Comparison of ENCODE assay signal across 9 cellular contexts in the genomic region with DNA sequence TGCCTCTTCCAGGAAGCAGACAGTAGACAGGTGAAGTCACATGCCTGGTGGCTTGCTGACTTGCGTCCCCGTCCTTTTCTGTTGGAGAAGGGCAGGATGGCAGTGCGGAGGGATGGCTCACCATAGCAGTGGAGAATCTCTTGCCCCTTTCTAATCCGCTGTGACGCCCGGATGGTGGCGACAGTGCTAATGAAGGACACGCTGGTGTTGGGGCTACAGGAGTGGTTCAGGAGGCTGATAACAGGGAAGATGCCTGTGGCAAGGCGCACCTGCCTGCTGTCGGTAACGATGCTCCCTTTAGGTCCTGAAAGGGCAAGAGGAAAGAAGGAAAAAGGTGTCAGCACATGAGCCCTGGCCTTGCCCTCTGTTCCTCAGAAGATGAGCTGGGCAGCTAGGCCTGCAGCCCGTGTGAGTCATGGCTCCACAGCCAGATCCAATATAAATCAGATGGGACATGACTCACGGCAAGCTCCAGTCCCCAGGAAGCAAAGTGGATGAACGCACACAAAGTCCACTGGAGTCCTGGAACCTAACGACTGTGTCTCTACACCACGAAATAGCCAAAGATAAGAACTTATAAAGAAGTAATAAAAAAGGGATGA. TPM values are rescaled to one million over a fixed set of nuclear protein-coding genes. Genes with fewer than 3 reads are reported as not detected.
DNase-seq lines count a peak whose midpoint lies in the region; ATAC-seq and TF ChIP-seq lines count a peak whose summit lies in the region.
"Had no signal": no experiment of that assay in that cellular context is flagged by ENCODE, and none has a peak within 500 bp of the region (broad histone marks: within the 10 kb centered on the region; RNA-seq: fewer than 3 reads in every experiment).

No MANE protein-coding gene starts in this region.

- no peak for TF ChIP-seq POLR2A in ovary (IDR thresholded peaks at IDR 0.05)

- 49% methylated on average over 16 of the region's 16 CpGs for WGBS in SK-N-SH (ENCODE audit: low lambda C conversion rate)
- 49 to 58% (median 52%) methylated on average over 16 of the region's 16 CpGs for WGBS in ovary, 3 donors

- H3K4me2 ChIP-seq in SK-N-SH = peak overlapping the region; percentile 71

- no peak overlapping the region for H3K27ac Mint-ChIP-seq in mesothelial cell of epicardium
- H3K27ac Mint-ChIP-seq in activated T-helper 17 cell treated with anti-CD3 and anti-CD28 coated beads, Interleukin-2, amount 50 U/mL, for 72 hours = no peak overlapping the region
- H3K27ac Mint-ChIP-seq: activated naive CD8-positive, alpha-beta T cell treated with anti-CD3 and anti-CD28 coated beads, Interleukin-2, amount 10 ng/mL, durations not matched to agents 7 days and 5 days had no signal

- DNase-seq in AG08396 (ENCODE audit: low spot score) = peak; percentile 93
- peak; percentile 52 for DNase-seq in SK-N-SH
- DNase-seq in fibroblast of the aortic adventitia (ENCODE audit: low read depth) = peak; percentile 93
- peak; percentile 66 to 85 (median 77) for DNase-seq in ovary
- DNase-seq in mesothelial cell of epicardium (ENCODE audit: low spot score in 2 of 2, unreplicated experiment in 2 of 2) = no peak
- no peak for DNase-seq in GM10248 (ENCODE audit: extremely low spot score)
- DNase-seq in occipital lobe (lab: John Stamatoyannopoulos, UW) = no peak
- DNase-seq: activated naive CD8-positive, alpha-beta T cell treated with anti-CD3 and anti-CD28 coated beads, Interleukin-2, amount 10 ng/mL, durations not matched to agents 7 days and 5 days had no signal

- H4K20me1 ChIP-seq in SK-N-SH (ENCODE audit: insufficient read depth) = no peaks in the 10 kb centered on the region

- no peaks in the 10 kb centered on the region for H3K27me3 Mint-ChIP-seq in mesothelial cell of epicardium (ENCODE audit: low read depth)
- no peaks in the 10 kb centered on the region for H3K27me3 Mint-ChIP-seq in activated T-helper 17 cell treated with anti-CD3 and anti-CD28 coated beads, Interleukin-2, amount 50 U/mL, for 72 hours
- H3K27me3 Mint-ChIP-seq: activated naive CD8-positive, alpha-beta T cell treated with anti-CD3 and anti-CD28 coated beads, Interleukin-2, amount 10 ng/mL, durations not matched to agents 7 days and 5 days had no signal

- H3K4me1 ChIP-seq in SK-N-SH (ENCODE audit: control insufficient read depth in 1 of 2, insufficient read depth in 2 of 2, low read depth in 1 of 2, low read length in 1 of 2) = peaks cover 16 to 22% of the 10 kb centered on the region in 2 experiments
- H3K4me1 ChIP-seq in ovary (ENCODE audit: insufficient read depth) = peaks cover 15% of the 10 kb centered on the region

- H3F3A ChIP-seq in SK-N-SH (replicated peaks; ENCODE audit: insufficient read depth) = peaks cover 26% of the 10 kb centered on the region

- peak overlapping the region; percentile 72 to 93 for H3K27ac ChIP-seq in SK-N-SH (ENCODE audit: low read depth in 2 of 2, low read length in 1 of 2)
- H3K27ac ChIP-seq in ovary = peak overlapping the region; percentile 39 to 84

- TF ChIP-seq CTCF in SK-N-SH (IDR thresholded peaks at IDR 0.05) = no peak
- no peak for TF ChIP-seq CTCF in fibroblast of the aortic adventitia (IDR thresholded peaks at IDR 0.05; ENCODE audit: insufficient read depth, low read length)
- TF ChIP-seq CTCF in ovary (IDR thresholded peaks at IDR 0.05) = no peak
- no peak for TF ChIP-seq CTCF in mesothelial cell of epicardium (IDR thresholded peaks at IDR 0.05; ENCODE audit: unreplicated experiment)
- TF ChIP-seq CTCF in GM10248 (IDR thresholded peaks at IDR 0.05; ENCODE audit: control extremely low read depth, extremely low read depth, low read depth, missing control alignments) = no peak

- peaks cover 31% of the 10 kb centered on the region for H3K36me3 Mint-ChIP-seq in mesothelial cell of epicardium
- H3K36me3 Mint-ChIP-seq in activated T-helper 17 cell treated with anti-CD3 and anti-CD28 coated beads, Interleukin-2, amount 50 U/mL, for 72 hours (ENCODE audit: low read depth) = peaks cover 49% of the 10 kb centered on the region

- CTCF ChIA-PET in SK-N-SH (lab: Yijun Ruan, JAX) (interaction anchor here (7.9 kb wide), 1 partner anchor 69 kb away, joined by 112 read pairs; no protein-coding TSS in a partner anchor), GM10248 (lab: Yijun Ruan, JAX) (interaction anchor here (1.4 kb wide), 1 partner anchor 56 kb away, joined by 4 read pairs; no protein-coding TSS in a partner anchor)

- H3K4me1 Mint-ChIP-seq in mesothelial cell of epicardium = peaks cover 14% of the 10 kb centered on the region
- no peaks in the 10 kb centered on the region for H3K4me1 Mint-ChIP-seq in activated T-helper 17 cell treated with anti-CD3 and anti-CD28 coated beads, Interleukin-2, amount 50 U/mL, for 72 hours

- no peak overlapping the region for H3K4me3 ChIP-seq in SK-N-SH (ENCODE audit: low read depth in 2 of 2, low read length in 1 of 2)
- H3K4me3 ChIP-seq in fibroblast of the aortic adventitia (ENCODE audit: low read depth, low read length) = no peak overlapping the region
- no peak overlapping the region for H3K4me3 ChIP-seq in ovary

- H3K9ac ChIP-seq in SK-N-SH = peak overlapping the region; percentile 47; the same call in 1 of the 2 replicates

- intact Hi-C loops in ovary (cut with DNase I) = loop anchor here in 1 of 4 donors (10.0 kb wide), 1 partner anchor 143 kb away; a partner anchor contains a TSS

- POLR2A ChIA-PET in SK-N-SH (lab: Yijun Ruan, JAX) (no interaction called here), GM10248 (lab: Yijun Ruan, JAX) (no interaction called here)

- no peak for TF ChIP-seq RAD21 in SK-N-SH (IDR thresholded peaks at IDR 0.05; ENCODE audit: low read length)

- no peak overlapping the region for H3K4me3 Mint-ChIP-seq in mesothelial cell of epicardium
- H3K4me3 Mint-ChIP-seq in activated T-helper 17 cell treated with anti-CD3 and anti-CD28 coated beads, Interleukin-2, amount 50 U/mL, for 72 hours = no peak overlapping the region
- H3K4me3 Mint-ChIP-seq: activated naive CD8-positive, alpha-beta T cell treated with anti-CD3 and anti-CD28 coated beads, Interleukin-2, amount 10 ng/mL, durations not matched to agents 7 days and 5 days had no signal

- H2AFZ ChIP-seq in SK-N-SH (ENCODE audit: low read depth) = peak overlapping the region; percentile 39; the same call in 1 of the 2 replicates

- peaks cover 24% of the 10 kb centered on the region; the same call in 1 of the 2 replicates for H3K79me2 ChIP-seq in SK-N-SH (ENCODE audit: insufficient read depth)

- H3K27me3 ChIP-seq in SK-N-SH (ENCODE audit: insufficient read depth) (no peaks in the 10 kb centered on the region), ovary (no peaks in the 10 kb centered on the region)

- no peaks in the 10 kb centered on the region for H3K9me3 ChIP-seq in SK-N-SH
- H3K9me3 ChIP-seq in ovary = no peaks in the 10 kb centered on the region

- no peaks in the 10 kb centered on the region for H3K9me2 ChIP-seq in SK-N-SH

- ATAC-seq in activated T-helper 17 cell treated with anti-CD3 and anti-CD28 coated beads, Interleukin-2, amount 50 U/mL, for 72 hours (replicated peaks) = no peak

- H3K9me3 Mint-ChIP-seq in mesothelial cell of epicardium = no peaks in the 10 kb centered on the region
- no peaks in the 10 kb centered on the region for H3K9me3 Mint-ChIP-seq in activated T-helper 17 cell treated with anti-CD3 and anti-CD28 coated beads, Interleukin-2, amount 50 U/mL, for 72 hours
- H3K9me3 Mint-ChIP-seq: activated naive CD8-positive, alpha-beta T cell treated with anti-CD3 and anti-CD28 coated beads, Interleukin-2, amount 10 ng/mL, durations not matched to agents 7 days and 5 days had no signal

- H3K36me3 ChIP-seq in SK-N-SH (replicated peaks in 1 of 2; ENCODE audit: control insufficient read depth in 1 of 2, insufficient read depth in 2 of 2, low read length in 1 of 2) = peaks cover 6 to 13% of the 10 kb centered on the region in 2 experiments
- H3K36me3 ChIP-seq in ovary = no peaks in the 10 kb centered on the region

- TF ChIP-seq EP300 in SK-N-SH (IDR thresholded peaks at IDR 0.05; ENCODE audit: borderline replicate concordance in 1 of 2, low read depth in 1 of 2, low read length in 1 of 2) (peak in 1 of 2 experiments; percentile 44; a peak in 1 of 4 replicates), ovary (IDR thresholded peaks at IDR 0.05) (no peak)

RNA-seq across cellular contexts. Expression of a gene that starts 25.5 kb away (rescaled TPM):
- polyA plus RNA-seq in SK-N-SH (2012; rRNA removed) (380 and 392 TPM in 2 replicates), ovary (100 to 1,000 TPM; 439 to 670 TPM)
- polyA plus RNA-seq in SK-N-SH (2012; cell fraction: cytosol; rRNA removed) = 248 and 316 TPM in 2 replicates
- polyA plus RNA-seq in SK-N-SH (2012; cell fraction: nucleus; rRNA removed) = 275 and 299 TPM in 2 replicates
- total RNA-seq in fibroblast of the aortic adventitia (ENCODE audit: low replicate concordance) (161 and 450 TPM in 2 replicates), ovary (100 to 1,000 TPM; 342 to 965 (median 417) TPM), mesothelial cell of epicardium (69.6 to 72.5 TPM (median 71.4 TPM) in 3 replicates), occipital lobe (5.8 TPM)
- total RNA-seq in activated T-helper 17 cell treated with anti-CD3 and anti-CD28 coated beads, Interleukin-2, amount 50 U/mL, for 72 hours = not detected

RNA-seq across cellular contexts. Expression of a gene that starts 42.3 kb away (rescaled TPM):
- polyA plus RNA-seq in SK-N-SH (2012; rRNA removed) (4.9 and 6.1 TPM in 2 replicates), ovary (10 to 100 TPM in 1 of 2 donors, 1 to 10 TPM in 1; 8.5 to 16.3 TPM)
- polyA plus RNA-seq in SK-N-SH (2012; cell fraction: cytosol; rRNA removed) = 3.0 and 3.9 TPM in 2 replicates
- 8.2 and 13.4 TPM in 2 replicates for polyA plus RNA-seq in SK-N-SH (2012; cell fraction: nucleus; rRNA removed)
- total RNA-seq in fibroblast of the aortic adventitia (ENCODE audit: low replicate concordance) (7.4 and 10.7 TPM in 2 replicates), ovary (10 to 100 TPM; 11.3 to 22.0 (median 17.5) TPM), mesothelial cell of epicardium (21.9 to 24.9 TPM (median 24.5 TPM) in 3 replicates), occipital lobe (9.8 TPM)
- total RNA-seq in activated T-helper 17 cell treated with anti-CD3 and anti-CD28 coated beads, Interleukin-2, amount 50 U/mL, for 72 hours = 10 to 100 TPM; 19.7 to 20.2 TPM

RNA-seq across cellular contexts. Expression of a gene that starts 42.4 kb away (rescaled TPM):
- polyA plus RNA-seq in SK-N-SH (2012; rRNA removed) = 47.2 and 53.7 TPM in 2 replicates
- polyA plus RNA-seq in SK-N-SH (2012; cell fraction: cytosol; rRNA removed) = 48.7 and 51.8 TPM in 2 replicates
- 54.9 and 57.1 TPM in 2 replicates for polyA plus RNA-seq in SK-N-SH (2012; cell fraction: nucleus; rRNA removed)
- 19.3 and 41.2 TPM in 2 replicates for total RNA-seq in fibroblast of the aortic adventitia (ENCODE audit: low replicate concordance)
- total RNA-seq in ovary = 100 to 1,000 TPM in 5 of 7 donors, 10 to 100 TPM in 2; 20.7 to 137 (median 116) TPM
- 10 to 100 TPM; 37.0 to 63.6 TPM for polyA plus RNA-seq in ovary
- total RNA-seq in mesothelial cell of epicardium = 91.2 to 98.0 TPM (median 94.2 TPM) in 3 replicates
- 100 to 1,000 TPM; 121 to 139 TPM for total RNA-seq in activated T-helper 17 cell treated with anti-CD3 and anti-CD28 coated beads, Interleukin-2, amount 50 U/mL, for 72 hours
- total RNA-seq in occipital lobe = 16.4 TPM

RNA-seq across cellular contexts. Expression of a gene that starts 44.7 kb away (rescaled TPM):
- 0.16 and 0.26 TPM in 2 replicates for polyA plus RNA-seq in SK-N-SH (2012; rRNA removed)
- polyA plus RNA-seq in SK-N-SH (2012; cell fraction: cytosol; rRNA removed) = 0.05 and 0.18 TPM in 2 replicates
- 1.0 and 1.5 TPM in 2 replicates for polyA plus RNA-seq in SK-N-SH (2012; cell fraction: nucleus; rRNA removed)
- total RNA-seq in fibroblast of the aortic adventitia (ENCODE audit: low replicate concordance) = 0.18 and 1.3 TPM in 2 replicates
- total RNA-seq in ovary = 10 to 100 TPM in 3 of 7 donors, 1 to 10 TPM in 4; 2.6 to 45.2 (median 4.5) TPM
- 1 to 10 TPM; 1.7 to 9.4 TPM for polyA plus RNA-seq in ovary
- 0.32 to 0.63 TPM (median 0.44 TPM) in 3 replicates for total RNA-seq in mesothelial cell of epicardium
- total RNA-seq in activated T-helper 17 cell treated with anti-CD3 and anti-CD28 coated beads, Interleukin-2, amount 50 U/mL, for 72 hours = under 1 TPM; 0.45 to 0.85 TPM
- 0.16 TPM for total RNA-seq in occipital lobe

Comparison
In these comparisons a context has a peak if more than half of its experiments do, and no peak if none do; other contexts are left out.
1. DNase-seq: peak in AG08396 (single experiment), SK-N-SH (single experiment), fibroblast of the aortic adventitia (single experiment) and ovary (5 of 5); none in mesothelial cell of epicardium (0 of 2), GM10248 (single experiment) and occipital lobe (single experiment).
2. RNA of a gene that starts 25.5 kb away (total RNA-seq): 161 to 450 TPM in fibroblast of the aortic adventitia, 342 to 965 TPM in ovary and 69.6 to 72.5 TPM in mesothelial cell of epicardium; 5.8 TPM in occipital lobe (single experiment) and not detected in activated T-helper 17 cell treated with anti-CD3 and anti-CD28 coated beads, Interleukin-2, amount 50 U/mL, for 72 hours; every median in the first group is over 10 times any median in the second.